Comparison of ENCODE assay signal across 8 cellular contexts in genomic region chr6:29649701-29650673, GRCh38. TPM values are rescaled to one million over a fixed set of nuclear protein-coding genes. Genes with fewer than 3 reads are reported as not detected.
DNase-seq lines count a peak whose midpoint lies in the region; ATAC-seq and TF ChIP-seq lines count a peak whose summit lies in the region.

No MANE protein-coding gene starts in this region.

- TF ChIP-seq CTCF in GM13976 (IDR thresholded peaks at IDR 0.05; ENCODE audit: borderline replicate concordance, control extremely low read depth, extremely low read depth, insufficient read depth, missing control alignments) (peak; percentile 86), right atrium auricular region (IDR thresholded peaks at IDR 0.05) (peak; percentile 86 to 89), vagina (IDR thresholded peaks at IDR 0.05) (peak; percentile 80 to 86 (median 84))

- H3K27me3 ChIP-seq in right atrium auricular region (no peaks in the 10 kb centered on the region), vagina (no peaks in the 10 kb centered on the region)

- H3K36me3 ChIP-seq in right atrium auricular region: no peaks in the 10 kb centered on the region
- no peaks in the 10 kb centered on the region for H3K36me3 ChIP-seq in vagina

- peak in 1 of 2 donors; percentile 63 for TF ChIP-seq POLR2A in vagina (IDR thresholded peaks at IDR 0.05)

- intact Hi-C loops in vagina (cut with DNase I): no loop called here

- in situ Hi-C loops in GM13976 (cut with MboI; ENCODE audit: low sequenced_read_pairs, unreplicated experiment): no loop called here

- peak overlapping the region; percentile 47 to 53 for H3K4me3 ChIP-seq in right atrium auricular region
- H3K4me3 ChIP-seq in vagina: peak overlapping the region; percentile 55 to 62

- peak overlapping the region; percentile 97 for H3K27ac ChIP-seq in angular gyrus (ENCODE audit: low read depth, low read length)
- H3K27ac ChIP-seq in right atrium auricular region: peak overlapping the region; percentile 91 to 95
- H3K27ac ChIP-seq in vagina: peak overlapping the region; percentile 94

- peak; percentile 94 for ATAC-seq in HG02870 (IDR thresholded peaks at IDR 0.05; ENCODE audit: unreplicated experiment)

- H3K4me1 ChIP-seq in right atrium auricular region (peaks cover 0 to 16% of the 10 kb centered on the region in 2 donors), vagina (no peaks in the 10 kb centered on the region)

- H3K9me3 ChIP-seq in right atrium auricular region: no peaks in the 10 kb centered on the region
- H3K9me3 ChIP-seq in vagina: no peaks in the 10 kb centered on the region

- DNase-seq in GM13976 (ENCODE audit: low spot score): peak; percentile 97
- DNase-seq in NCI-H146 (lab: John Stamatoyannopoulos, UW): peak; percentile 97
- DNase-seq in T-helper 1 cell: peak; percentile 92 to 99 (median 97)
- peak; percentile 99 for DNase-seq in right atrium auricular region (ENCODE audit: low spot score)
- peak; percentile 88 for DNase-seq in pulmonary artery endothelial cell (ENCODE audit: low read depth, low spot score)
- peak in 1 of 2 donors; percentile 98 for DNase-seq in vagina (ENCODE audit: extremely low spot score in 2 of 2)

RNA-seq across cellular contexts. Expression of gene MOG, which starts 6.9 kb away (rescaled TPM):
- total RNA-seq in right atrium auricular region (1 to 10 TPM in 1 of 2 donors, under 1 TPM in 1; 0.16 to 2.4 TPM), pulmonary artery endothelial cell (not detected in 2 replicates), vagina (not detected)

RNA-seq across cellular contexts. Expression of gene GABBR1, which starts 17.0 kb away (rescaled TPM):
- total RNA-seq in right atrium auricular region (10 to 100 TPM; 16.4 to 32.0 TPM), pulmonary artery endothelial cell (8.8 and 10.1 TPM in 2 replicates), vagina (58.4 TPM)

RNA-seq across cellular contexts. Expression of gene ZFP57, which starts 31.0 kb away (rescaled TPM):
- total RNA-seq in right atrium auricular region (10 to 100 TPM in 1 of 2 donors, under 1 TPM in 1; 0.30 to 12.6 TPM), pulmonary artery endothelial cell (0.42 TPM in 1 of 2 replicates, not detected in the other), vagina (3.7 TPM)
